Comparison of ENCODE assay signal across 17 cellular contexts in the genomic region with DNA sequence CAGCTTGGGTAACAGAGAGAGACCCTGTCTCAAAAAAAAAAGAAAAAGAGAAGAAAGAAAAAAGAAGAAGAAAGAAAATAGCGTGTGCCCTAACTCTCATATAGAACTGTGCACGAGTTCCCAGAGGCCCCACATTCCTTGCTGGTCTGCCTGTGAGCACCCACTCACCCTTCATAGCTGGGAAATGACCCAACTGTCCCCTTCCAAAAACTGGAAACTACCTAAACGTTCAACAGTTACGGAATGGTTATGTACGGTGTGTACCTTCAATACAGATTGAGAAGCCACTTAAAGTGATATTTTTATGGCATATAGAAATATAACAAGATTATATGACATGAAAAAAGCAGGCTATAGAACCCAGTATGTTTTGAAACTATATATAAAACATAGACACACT.
DNase-seq lines count a peak whose midpoint lies in the region; ATAC-seq and TF ChIP-seq lines count a peak whose summit lies in the region.
"Had no signal": no experiment of that assay in that cellular context is flagged by ENCODE, and none has a peak within 500 bp of the region (broad histone marks: within the 10 kb centered on the region; RNA-seq: fewer than 3 reads in every experiment).

No MANE protein-coding gene starts in this region.

- H3K4me1 ChIP-seq in ascending aorta = peaks cover 3 to 62% of the 10 kb centered on the region in 2 donors
- peaks cover 36 to 76% (median 36%) of the 10 kb centered on the region in 3 donors for H3K4me1 ChIP-seq in gastroesophageal sphincter
- H3K4me1 ChIP-seq in sigmoid colon = peaks cover 0 to 89% (median 68%) of the 10 kb centered on the region in 4 donors
- peaks cover 4 to 31% (median 18%) of the 10 kb centered on the region in 4 donors for H3K4me1 ChIP-seq in transverse colon
- peaks cover 42% of the 10 kb centered on the region for H3K4me1 ChIP-seq in GM23248 (ENCODE audit: insufficient read depth)
- H3K4me1 ChIP-seq: A549, BLaER1 had no signal

- peaks cover 21% of the 10 kb centered on the region for H3F3A ChIP-seq in GM23248 (ENCODE audit: insufficient read depth)

- TF ChIP-seq POLR2A in gastroesophageal sphincter (IDR thresholded peaks at IDR 0.05) = no peak
- no peak for TF ChIP-seq POLR2A in sigmoid colon (IDR thresholded peaks at IDR 0.05)
- no peak for TF ChIP-seq POLR2A in transverse colon (IDR thresholded peaks at IDR 0.05)

- H3K27me3 ChIP-seq in ascending aorta (no peaks in the 10 kb centered on the region), gastroesophageal sphincter (no peaks in the 10 kb centered on the region), sigmoid colon (no peaks in the 10 kb centered on the region), transverse colon (no peaks in the 10 kb centered on the region), GM23248 (replicated peaks; ENCODE audit: insufficient read depth) (no peaks in the 10 kb centered on the region)
- H3K27me3 ChIP-seq: BLaER1, Peyer's patch had no signal

- no peaks in the 10 kb centered on the region for H3K9me2 ChIP-seq in GM23248 (ENCODE audit: insufficient read depth)

- H3K9ac ChIP-seq in GM23248 = no peak overlapping the region
- H3K9ac ChIP-seq: BLaER1 had no signal

- peak overlapping the region; percentile 40 to 68 for H3K27ac ChIP-seq in ascending aorta
- peak overlapping the region; percentile 62 to 82 (median 76) for H3K27ac ChIP-seq in gastroesophageal sphincter
- H3K27ac ChIP-seq in sigmoid colon = peak overlapping the region; percentile 63 to 90 (median 80)
- peak overlapping the region; percentile 65 to 85 (median 78) for H3K27ac ChIP-seq in transverse colon
- no peak overlapping the region for H3K27ac ChIP-seq in GM23248
- H3K27ac ChIP-seq: A549, BLaER1 had no signal

- no peak overlapping the region for H3K4me2 ChIP-seq in GM23248 (ENCODE audit: unreplicated experiment)
- H3K4me2 ChIP-seq: A549, BLaER1 had no signal

- H3K9me3 ChIP-seq in ascending aorta = peaks cover 0 to 4% of the 10 kb centered on the region in 2 donors
- H3K9me3 ChIP-seq in gastroesophageal sphincter = peaks cover 0 to 3% (median 0%) of the 10 kb centered on the region in 3 donors
- no peaks in the 10 kb centered on the region for H3K9me3 ChIP-seq in sigmoid colon
- H3K9me3 ChIP-seq in transverse colon = no peaks in the 10 kb centered on the region
- H3K9me3 ChIP-seq in GM23248 (ENCODE audit: low read depth) = no peaks in the 10 kb centered on the region

- no peak for ATAC-seq in gastroesophageal sphincter
- ATAC-seq: A549; CD8-positive, alpha-beta T cell had no signal

- TF ChIP-seq CTCF in ascending aorta (IDR thresholded peaks at IDR 0.05) (no peak), gastroesophageal sphincter (IDR thresholded peaks at IDR 0.05) (no peak), sigmoid colon (IDR thresholded peaks at IDR 0.05) (no peak), transverse colon (IDR thresholded peaks at IDR 0.05) (no peak)

- DNase-seq in ascending aorta (ENCODE audit: low spot score in 2 of 2) (no peak), sigmoid colon (no peak), transverse colon (no peak), NCI-H146 (lab: John Stamatoyannopoulos, UW) (no peak), epidermal melanocyte (ENCODE audit: insufficient read length, low spot score) (no peak), GM23248 (no peak)
- DNase-seq: Calu3; CD8-positive, alpha-beta T cell; GF-D8; GOT3; KBM-7; NCI-H1105; NCI-H1694; Peyer's patch had no signal

- peaks cover 100% of the 10 kb centered on the region for H3K79me2 ChIP-seq in GM23248 (ENCODE audit: insufficient read depth)

- no peak for TF ChIP-seq EP300 in gastroesophageal sphincter (IDR thresholded peaks at IDR 0.05)
- peak in 1 of 4 donors; percentile 73 for TF ChIP-seq EP300 in sigmoid colon (IDR thresholded peaks at IDR 0.05)
- TF ChIP-seq EP300 in transverse colon (IDR thresholded peaks at IDR 0.05; ENCODE audit: low read depth) = peak; percentile 61

- intact Hi-C loops in ascending aorta (cut with DNase I) (loop anchor here (5.0 kb wide), 1 partner anchor 82 kb away; the partner anchor contains the start of gene PARVA), sigmoid colon (cut with DNase I) (loop anchor here (5.0 kb wide), 2 partner anchors 47 to 82 kb away; partner anchors contain the start of gene PARVA), transverse colon (cut with DNase I; ENCODE audit: low total_unique reads) (loop anchor here (10.0 kb wide), 1 partner anchor 55 kb away; no protein-coding TSS in a partner anchor)

- H2AFZ ChIP-seq in GM23248 = no peak overlapping the region

- no peaks in the 10 kb centered on the region for H4K20me1 ChIP-seq in GM23248 (ENCODE audit: insufficient read depth)
- H4K20me1 ChIP-seq: BLaER1 had no signal

- in situ Hi-C loops in transverse colon (cut with MboI; ENCODE audit: low pct_ligation_motif_present in 1 of 4, low pct_unique_long_range_greater_than_20kb in 1 of 4, low sequenced_read_pairs in 3 of 4) = no loop called here
- in situ Hi-C loops in GM23248 (cut with MboI) = no loop called here

- H3K4me3 ChIP-seq in ascending aorta = no peak overlapping the region
- H3K4me3 ChIP-seq in gastroesophageal sphincter = no peak overlapping the region
- H3K4me3 ChIP-seq in sigmoid colon = no peak overlapping the region
- H3K4me3 ChIP-seq in transverse colon = no peak overlapping the region
- H3K4me3 ChIP-seq in GM23248 = no peak overlapping the region
- H3K4me3 ChIP-seq: A549, BLaER1, Peyer's patch had no signal

- H3K36me3 ChIP-seq in ascending aorta (no peaks in the 10 kb centered on the region), gastroesophageal sphincter (no peaks in the 10 kb centered on the region), sigmoid colon (no peaks in the 10 kb centered on the region), transverse colon (no peaks in the 10 kb centered on the region), GM23248 (ENCODE audit: low read depth) (no peaks in the 10 kb centered on the region; the same call in 1 of the 2 replicates)
- H3K36me3 ChIP-seq: BLaER1, Peyer's patch had no signal

- 25 to 56% methylated on average over 5 of the region's 5 CpGs for WGBS in gastroesophageal sphincter (ENCODE audit: low coverage in 1 of 2), 2 donors
- WGBS in sigmoid colon, 2 donors = 83 to 87% methylated on average over 5 of the region's 5 CpGs
- 72% methylated on average over 5 of the region's 5 CpGs for WGBS in transverse colon (ENCODE audit: low coverage in 1 of 2), 2 donors
- 95 to 96% methylated on average over 5 of the region's 5 CpGs for WGBS in GM23248 (ENCODE audit: low coverage in 1 of 2, low lambda C conversion rate in 2 of 2, missing lambda C conversion rate in 2 of 2), 2 experiments
